In genomic region chr5:120088831-120089230, GRCh38 we compare ENCODE assay signal across 23 cellular contexts.
A peak's percentile ranks its signal among the peaks of the same experiment; 100 is the strongest.
DNase-seq lines count a peak whose midpoint lies in the region; ATAC-seq, FAIRE-seq and TF ChIP-seq lines count a peak whose summit lies in the region.
"Had no signal": no experiment of that assay in that cellular context is flagged by ENCODE, and none has a peak within 500 bp of the region (broad histone marks: within the 10 kb centered on the region; RNA-seq: fewer than 3 reads in every experiment).

No MANE protein-coding gene starts in this region.

- POLR2A ChIA-PET in Caco-2 (lab: Charles Lee): no interaction called here

- H3K4me1 ChIP-seq in Caco-2: no peaks in the 10 kb centered on the region
- no peaks in the 10 kb centered on the region for H3K4me1 ChIP-seq in kidney (ENCODE audit: control insufficient read depth in 1 of 2, insufficient read depth in 1 of 2, low read depth in 1 of 2, low read length in 2 of 2)

- no peaks in the 10 kb centered on the region for H3K9me3 ChIP-seq in Caco-2
- H3K9me3 ChIP-seq in kidney (ENCODE audit: control insufficient read depth in 1 of 2, low read length in 2 of 2): no peaks in the 10 kb centered on the region

- DNase-seq in natural killer cell (no peak), brain microvascular endothelial cell (peak; percentile 9), Caco-2 (no peak), mesenteric fat pad (ENCODE audit: low spot score) (no peak), kidney (no peak)
- no peak for DNase-seq in natural killer cell treated with Interleukin-12 subunit alpha and Interleukin-12 subunit beta and Interleukin-15 and Interleukin-18, amount 100 ng/mL, for 72 hours (ENCODE audit: low spot score)
- DNase-seq in T-helper 2 cell treated with Interferon-gamma antibody and Interleukin-4, amounts not matched to agents 5 μg/mL and 100 μg/mL, for 36 hours (ENCODE audit: low spot score): no peak
- DNase-seq: DMS79; GM23248; H9; Karpas-422; NCI-H1092; NCI-H1436 treated with DMSO at 0.1 percent for 48 hours; NCI-H1930; NCI-H345; NCI-H524; NCI-H774; NK-92 treated with Interleukin-12 subunit alpha and Interleukin-12 subunit beta, amount 100 ng/mL, for 24 hours; SIG-M5 had no signal

- H3K27me3 Mint-ChIP-seq in natural killer cell (ENCODE audit: low read depth in 2 of 2) (no peaks in the 10 kb centered on the region), Caco-2 (ENCODE audit: insufficient read depth, unreplicated experiment) (peaks cover 4% of the 10 kb centered on the region)
- H3K27me3 Mint-ChIP-seq in natural killer cell treated with Interleukin-12 subunit alpha and Interleukin-12 subunit beta and Interleukin-15 and Interleukin-18, amount 100 ng/mL, for 72 hours: no peaks in the 10 kb centered on the region
- H3K27me3 Mint-ChIP-seq in T-helper 2 cell treated with Interferon-gamma antibody and Interleukin-4, amounts not matched to agents 5 μg/mL and 100 μg/mL, for 36 hours (ENCODE audit: low read depth): peaks cover 5% of the 10 kb centered on the region

- FAIRE-seq in kidney (lab: Jason Lieb, UNC): no peak
- FAIRE-seq: GM12878, HTR-8/SVneo had no signal

- H3K4me1 Mint-ChIP-seq in natural killer cell (peaks cover 11 to 27% of the 10 kb centered on the region in 2 donors), Caco-2 (ENCODE audit: low read depth, unreplicated experiment) (no peaks in the 10 kb centered on the region)
- peaks cover 14 to 28% of the 10 kb centered on the region in 2 donors for H3K4me1 Mint-ChIP-seq in natural killer cell treated with Interleukin-12 subunit alpha and Interleukin-12 subunit beta and Interleukin-15 and Interleukin-18, amount 100 ng/mL, for 72 hours (ENCODE audit: low read depth in 2 of 2)
- peaks cover 11% of the 10 kb centered on the region for H3K4me1 Mint-ChIP-seq in T-helper 2 cell treated with Interferon-gamma antibody and Interleukin-4, amounts not matched to agents 5 μg/mL and 100 μg/mL, for 36 hours (ENCODE audit: low read depth)

- in situ Hi-C loops in brain microvascular endothelial cell (cut with HindIII; ENCODE audit: low pct_ligation_motif_present, low sequenced_read_pairs): no loop called here

- no TSS peak for BruUV-seq in Caco-2 (replicated peaks; lab: Mats Ljungman, UMichigan)

- H3K9me3 Mint-ChIP-seq in natural killer cell (no peaks in the 10 kb centered on the region), Caco-2 (ENCODE audit: unreplicated experiment) (no peaks in the 10 kb centered on the region)
- H3K9me3 Mint-ChIP-seq in natural killer cell treated with Interleukin-12 subunit alpha and Interleukin-12 subunit beta and Interleukin-15 and Interleukin-18, amount 100 ng/mL, for 72 hours: no peaks in the 10 kb centered on the region
- H3K9me3 Mint-ChIP-seq in T-helper 2 cell treated with Interferon-gamma antibody and Interleukin-4, amounts not matched to agents 5 μg/mL and 100 μg/mL, for 36 hours: no peaks in the 10 kb centered on the region
- H3K9me3 Mint-ChIP-seq: H9 had no signal

- TF ChIP-seq CTCF in natural killer cell (IDR thresholded peaks at IDR 0.05): no peak
- TF ChIP-seq CTCF in brain microvascular endothelial cell (IDR thresholded peaks at IDR 0.05; ENCODE audit: low read depth, low read length, missing control alignments): no peak
- no peak for TF ChIP-seq CTCF in Caco-2 (IDR thresholded peaks at IDR 0.05; ENCODE audit: insufficient read depth in 1 of 2, low read depth in 1 of 2, low read length in 1 of 2, severe bottlenecking in 1 of 2, unreplicated experiment in 1 of 2)
- no peak for TF ChIP-seq CTCF in kidney (IDR thresholded peaks at IDR 0.05; ENCODE audit: borderline replicate concordance, extremely low read depth, insufficient read depth)

- H3K27me3 ChIP-seq in brain microvascular endothelial cell (replicated peaks): no peaks in the 10 kb centered on the region
- H3K27me3 ChIP-seq in Caco-2 (replicated peaks; ENCODE audit: control insufficient read depth, insufficient read depth, low read length): no peaks in the 10 kb centered on the region

- H3K36me3 ChIP-seq in brain microvascular endothelial cell (replicated peaks): no peaks in the 10 kb centered on the region
- H3K36me3 ChIP-seq in Caco-2 (ENCODE audit: control insufficient read depth, insufficient read depth, low read length): no peaks in the 10 kb centered on the region
- no peaks in the 10 kb centered on the region for H3K36me3 ChIP-seq in kidney (ENCODE audit: control insufficient read depth in 1 of 2, insufficient read depth in 2 of 2, low read length in 2 of 2)

- no peak overlapping the region for H3K27ac ChIP-seq in brain microvascular endothelial cell
- no peak overlapping the region for H3K27ac ChIP-seq in kidney (ENCODE audit: low read depth in 2 of 2, low read length in 2 of 2)
- H3K27ac ChIP-seq: GM23248 had no signal

- CTCF ChIA-PET in Caco-2 (lab: Charles Lee): no interaction called here

- intact Hi-C loops in natural killer cell (cut with micrococcal nuclease): no loop called here
- intact Hi-C loops in Caco-2 (cut with micrococcal nuclease; ENCODE audit: unreplicated experiment): no loop called here
- intact Hi-C loops in kidney (cut with DNase I): no loop called here

- no peak overlapping the region for H3K9ac ChIP-seq in kidney (ENCODE audit: low read length in 2 of 2)
- H3K9ac ChIP-seq: GM23248 had no signal

- no peak for ATAC-seq in natural killer cell
- ATAC-seq in natural killer cell treated with Interleukin-12 subunit alpha and Interleukin-12 subunit beta and Interleukin-15 and Interleukin-18, amount 100 ng/mL, for 72 hours: no peak
- ATAC-seq in GM21723 (IDR thresholded peaks at IDR 0.05; ENCODE audit: unreplicated experiment): no peak
- ATAC-seq: GM12878, Panc1 had no signal

- H3K4me3 ChIP-seq in brain microvascular endothelial cell (ENCODE audit: low read depth, low read length): no peak overlapping the region
- H3K4me3 ChIP-seq in Caco-2 (ENCODE audit: low read depth, low read length): no peak overlapping the region
- no peak overlapping the region for H3K4me3 ChIP-seq in kidney (ENCODE audit: low read length in 2 of 2)
- H3K4me3 ChIP-seq: GM12878, GM23248 had no signal

- H3K27ac Mint-ChIP-seq in natural killer cell (peak overlapping the region in 1 of 2 donors; percentile 37), Caco-2 (ENCODE audit: unreplicated experiment) (no peak overlapping the region)
- peak overlapping the region in 1 of 2 donors; percentile 86 for H3K27ac Mint-ChIP-seq in natural killer cell treated with Interleukin-12 subunit alpha and Interleukin-12 subunit beta and Interleukin-15 and Interleukin-18, amount 100 ng/mL, for 72 hours
- peak overlapping the region; percentile 14 for H3K27ac Mint-ChIP-seq in T-helper 2 cell treated with Interferon-gamma antibody and Interleukin-4, amounts not matched to agents 5 μg/mL and 100 μg/mL, for 36 hours
- H3K27ac Mint-ChIP-seq: H9 had no signal

- H3K4me3 Mint-ChIP-seq in natural killer cell (peak overlapping the region; percentile 43), Caco-2 (ENCODE audit: unreplicated experiment) (no peak overlapping the region)
- no peak overlapping the region for H3K4me3 Mint-ChIP-seq in natural killer cell treated with Interleukin-12 subunit alpha and Interleukin-12 subunit beta and Interleukin-15 and Interleukin-18, amount 100 ng/mL, for 72 hours
- H3K4me3 Mint-ChIP-seq in T-helper 2 cell treated with Interferon-gamma antibody and Interleukin-4, amounts not matched to agents 5 μg/mL and 100 μg/mL, for 36 hours: peak overlapping the region; percentile 35
- H3K4me3 Mint-ChIP-seq: H9 had no signal

- no peaks in the 10 kb centered on the region for H3K36me3 Mint-ChIP-seq in natural killer cell
- H3K36me3 Mint-ChIP-seq in natural killer cell treated with Interleukin-12 subunit alpha and Interleukin-12 subunit beta and Interleukin-15 and Interleukin-18, amount 100 ng/mL, for 72 hours: no peaks in the 10 kb centered on the region
- H3K36me3 Mint-ChIP-seq in T-helper 2 cell treated with Interferon-gamma antibody and Interleukin-4, amounts not matched to agents 5 μg/mL and 100 μg/mL, for 36 hours (ENCODE audit: low read depth): no peaks in the 10 kb centered on the region
- no peaks in the 10 kb centered on the region for H3K36me3 Mint-ChIP-seq in Caco-2 (ENCODE audit: insufficient read depth, unreplicated experiment)

Comparison
In these comparisons a context has a peak if more than half of its experiments do, and no peak if none do; other contexts are left out.
1. H3K4me3 Mint-ChIP-seq: peak in natural killer cell (single experiment) and T-helper 2 cell treated with Interferon-gamma antibody and Interleukin-4, amounts not matched to agents 5 μg/mL and 100 μg/mL, for 36 hours (single experiment); none in natural killer cell treated with Interleukin-12 subunit alpha and Interleukin-12 subunit beta and Interleukin-15 and Interleukin-18, amount 100 ng/mL, for 72 hours (single experiment) and Caco-2 (single experiment).